Comparison of ENCODE assay signal across 8 cellular contexts in the genomic region with DNA sequence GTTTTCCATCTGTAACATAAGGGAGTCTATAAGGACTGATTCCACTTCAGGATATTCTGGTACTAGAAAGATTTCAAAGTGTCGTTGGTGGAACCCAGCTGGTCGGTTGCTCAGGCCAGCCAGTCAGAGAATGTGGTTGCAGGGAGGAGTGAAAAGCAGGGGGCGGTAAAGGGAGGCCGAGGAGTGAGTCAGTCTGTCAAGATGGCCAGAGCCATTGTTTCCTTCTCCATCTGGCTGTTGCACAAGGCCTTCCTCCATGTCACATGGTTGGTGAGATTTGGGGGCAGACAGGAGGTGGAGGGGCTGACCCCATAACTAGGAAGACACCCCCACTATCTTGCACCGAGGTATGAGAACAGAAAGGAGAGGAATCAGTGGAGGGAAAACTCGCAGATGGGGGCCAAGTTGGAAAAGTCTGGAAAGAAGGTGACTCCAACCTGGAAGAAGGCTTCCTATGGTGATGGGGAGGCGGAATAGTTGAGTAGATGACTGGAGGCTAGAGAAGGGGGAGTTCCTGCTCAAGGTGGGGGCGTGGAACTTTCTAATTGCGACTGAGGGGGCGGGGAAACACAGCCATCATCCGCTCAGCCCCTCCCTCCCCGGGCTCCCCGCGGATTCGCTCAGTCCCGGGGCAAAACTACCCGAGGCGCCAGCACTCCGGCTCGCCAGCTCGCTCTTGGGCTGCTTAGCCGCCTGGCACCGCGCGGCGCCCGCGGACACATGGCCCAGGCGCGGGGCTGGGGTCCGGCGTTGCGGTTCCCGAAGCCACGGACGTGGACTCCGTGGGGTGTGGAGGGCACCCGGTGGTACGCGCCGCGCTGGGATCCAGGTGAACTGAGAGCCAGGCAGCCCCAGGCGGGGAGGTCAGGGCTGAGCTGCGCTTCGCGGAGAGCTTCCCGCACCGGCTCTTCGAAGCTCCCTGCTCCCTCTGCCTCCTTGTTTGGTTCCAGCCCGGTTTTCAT. TPM values are rescaled to one million over a fixed set of nuclear protein-coding genes. Genes with fewer than 3 reads are reported as not detected.
DNase-seq lines count a peak whose midpoint lies in the region; ATAC-seq and TF ChIP-seq lines count a peak whose summit lies in the region.

No MANE protein-coding gene starts in this region.

- in situ Hi-C loops in ACHN (cut with HindIII; ENCODE audit: low pct_ligation_motif_present, low pct_unique_long_range_greater_than_20kb, low sequenced_read_pairs): no loop called here

- no peak overlapping the region for H3K27ac ChIP-seq in HEK293 (ENCODE audit: extremely low read depth, low read depth, low read length)

- H3K27me3 Mint-ChIP-seq in activated B cell treated with CpG ODN at 0.5 μM for 24 hours: peaks cover 3% of the 10 kb centered on the region

- no peak overlapping the region for H3K27ac Mint-ChIP-seq in activated B cell treated with CpG ODN at 0.5 μM for 24 hours

- peak overlapping the region; percentile 54 for H3K4me3 Mint-ChIP-seq in activated B cell treated with CpG ODN at 0.5 μM for 24 hours

- no peaks in the 10 kb centered on the region; the same call in 1 of the 2 replicates for H3K9me3 ChIP-seq in HEK293 (ENCODE audit: control insufficient read depth, insufficient read depth, low read depth, low read length)

- no peaks in the 10 kb centered on the region for H3K9me3 Mint-ChIP-seq in activated B cell treated with CpG ODN at 0.5 μM for 24 hours

- H3K36me3 Mint-ChIP-seq in activated B cell treated with CpG ODN at 0.5 μM for 24 hours (ENCODE audit: low read depth): no peaks in the 10 kb centered on the region

- CTCF ChIA-PET in HEK293 (lab: Yijun Ruan, JAX) (no interaction called here), activated B cell treated with CpG ODN at 0.5 μM for 24 hours (lab: Charles Lee) (no interaction called here)

- TF ChIP-seq CTCF in HEK293 (tag by site-specific recombination; IDR thresholded peaks at IDR 0.05): no peak
- no peak for TF ChIP-seq CTCF in activated B cell treated with CpG ODN at 0.5 μM for 24 hours (IDR thresholded peaks at IDR 0.05)

- peak overlapping the region; percentile 12 for H3K4me3 ChIP-seq in HEK293 (ENCODE audit: low read depth, low read length)

- DNase-seq in ACHN (peak; percentile 59), activated B cell treated with CpG ODN at 0.5 μM for 24 hours (no peak), Right ventricle myocardium inferior (ENCODE audit: missing footprints) (peak; percentile 74), retina (peak; percentile 38), NK-92 (lab: John Stamatoyannopoulos, UW; ENCODE audit: unreplicated experiment) (no peak), DMS79 (lab: John Stamatoyannopoulos, UW) (no peak)

- H3K4me1 ChIP-seq in HEK293 (ENCODE audit: control insufficient read depth, insufficient read depth, low read length): no peaks in the 10 kb centered on the region

- peaks cover 10% of the 10 kb centered on the region for H3K4me1 Mint-ChIP-seq in activated B cell treated with CpG ODN at 0.5 μM for 24 hours

- POLR2A ChIA-PET in HEK293 (lab: Yijun Ruan, JAX): no interaction called here
- POLR2A ChIA-PET in activated B cell treated with CpG ODN at 0.5 μM for 24 hours (lab: Charles Lee): no interaction called here

- no peak for ATAC-seq in activated B cell treated with CpG ODN at 0.5 μM for 24 hours (ENCODE audit: low read depth)
- peak; percentile 74 for ATAC-seq in Right ventricle myocardium inferior
- ATAC-seq in HG03571 (IDR thresholded peaks at IDR 0.05; ENCODE audit: unreplicated experiment): no peak

- no peaks in the 10 kb centered on the region for H3K36me3 ChIP-seq in HEK293 (ENCODE audit: control insufficient read depth in 2 of 2, insufficient read depth in 1 of 2, low read length in 2 of 2)

- intact Hi-C loops in activated B cell treated with CpG ODN at 0.5 μM for 24 hours (cut with micrococcal nuclease) (no loop called here), Right ventricle myocardium inferior (cut with DNase I) (loop anchor here (10.0 kb wide), 1 partner anchor 151 kb away; no protein-coding TSS in a partner anchor)

TF ChIP-seq in HEK293, 187 proteins besides CTCF, POLR2A, EP300 and RAD21 (continues in another document):
- TF ChIP-seq EGR2 (tag by site-specific recombination; IDR thresholded peaks at IDR 0.05; ENCODE audit: low read depth) (peak; percentile 53), GLIS2 (tag by site-specific recombination; IDR thresholded peaks at IDR 0.05) (peak; percentile 31; the same call in 1 of the 2 replicates), HOXD13 (CRISPR knock-in tag; IDR thresholded peaks at IDR 0.05; ENCODE audit: borderline replicate concordance) (0 out of 2 replicates have a peak, but pooled peaks have one; percentile 21), ZNF701 (tag by site-specific recombination; IDR thresholded peaks at IDR 0.05) (no peak), ZNF677 (tag by site-specific recombination; IDR thresholded peaks at IDR 0.05) (no peak), MYNN (tag by site-specific recombination; IDR thresholded peaks at IDR 0.05; ENCODE audit: borderline replicate concordance) (no peak), ZNF791 (tag by site-specific recombination; IDR thresholded peaks at IDR 0.05) (no peak), GLIS1 (tag by site-specific recombination; IDR thresholded peaks at IDR 0.05) (no peak; the same call in 1 of the 2 replicates), ZNF777 (tag by site-specific recombination; IDR thresholded peaks at IDR 0.05; ENCODE audit: borderline replicate concordance) (no peak)
- TF ChIP-seq, protein P1, sequence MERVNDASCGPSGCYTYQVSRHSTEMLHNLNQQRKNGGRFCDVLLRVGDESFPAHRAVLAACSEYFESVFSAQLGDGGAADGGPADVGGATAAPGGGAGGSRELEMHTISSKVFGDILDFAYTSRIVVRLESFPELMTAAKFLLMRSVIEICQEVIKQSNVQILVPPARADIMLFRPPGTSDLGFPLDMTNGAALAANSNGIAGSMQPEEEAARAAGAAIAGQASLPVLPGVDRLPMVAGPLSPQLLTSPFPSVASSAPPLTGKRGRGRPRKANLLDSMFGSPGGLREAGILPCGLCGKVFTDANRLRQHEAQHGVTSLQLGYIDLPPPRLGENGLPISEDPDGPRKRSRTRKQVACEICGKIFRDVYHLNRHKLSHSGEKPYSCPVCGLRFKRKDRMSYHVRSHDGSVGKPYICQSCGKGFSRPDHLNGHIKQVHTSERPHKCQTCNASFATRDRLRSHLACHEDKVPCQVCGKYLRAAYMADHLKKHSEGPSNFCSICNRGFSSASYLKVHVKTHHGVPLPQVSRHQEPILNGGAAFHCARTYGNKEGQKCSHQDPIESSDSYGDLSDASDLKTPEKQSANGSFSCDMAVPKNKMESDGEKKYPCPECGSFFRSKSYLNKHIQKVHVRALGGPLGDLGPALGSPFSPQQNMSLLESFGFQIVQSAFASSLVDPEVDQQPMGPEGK (tag by site-specific recombination; IDR thresholded peaks at IDR 0.05): peak; percentile 46; the same call in 1 of the 2 replicates
- TF ChIP-seq, protein P2, sequence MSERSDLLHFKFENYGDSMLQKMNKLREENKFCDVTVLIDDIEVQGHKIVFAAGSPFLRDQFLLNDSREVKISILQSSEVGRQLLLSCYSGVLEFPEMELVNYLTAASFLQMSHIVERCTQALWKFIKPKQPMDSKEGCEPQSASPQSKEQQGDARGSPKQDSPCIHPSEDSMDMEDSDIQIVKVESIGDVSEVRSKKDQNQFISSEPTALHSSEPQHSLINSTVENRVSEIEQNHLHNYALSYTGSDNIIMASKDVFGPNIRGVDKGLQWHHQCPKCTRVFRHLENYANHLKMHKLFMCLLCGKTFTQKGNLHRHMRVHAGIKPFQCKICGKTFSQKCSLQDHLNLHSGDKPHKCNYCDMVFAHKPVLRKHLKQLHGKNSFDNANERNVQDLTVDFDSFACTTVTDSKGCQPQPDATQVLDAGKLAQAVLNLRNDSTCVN (tag by site-specific recombination; optimal IDR thresholded peaks at IDR 0.05): peak; percentile 44
- TF ChIP-seq, protein P3, sequence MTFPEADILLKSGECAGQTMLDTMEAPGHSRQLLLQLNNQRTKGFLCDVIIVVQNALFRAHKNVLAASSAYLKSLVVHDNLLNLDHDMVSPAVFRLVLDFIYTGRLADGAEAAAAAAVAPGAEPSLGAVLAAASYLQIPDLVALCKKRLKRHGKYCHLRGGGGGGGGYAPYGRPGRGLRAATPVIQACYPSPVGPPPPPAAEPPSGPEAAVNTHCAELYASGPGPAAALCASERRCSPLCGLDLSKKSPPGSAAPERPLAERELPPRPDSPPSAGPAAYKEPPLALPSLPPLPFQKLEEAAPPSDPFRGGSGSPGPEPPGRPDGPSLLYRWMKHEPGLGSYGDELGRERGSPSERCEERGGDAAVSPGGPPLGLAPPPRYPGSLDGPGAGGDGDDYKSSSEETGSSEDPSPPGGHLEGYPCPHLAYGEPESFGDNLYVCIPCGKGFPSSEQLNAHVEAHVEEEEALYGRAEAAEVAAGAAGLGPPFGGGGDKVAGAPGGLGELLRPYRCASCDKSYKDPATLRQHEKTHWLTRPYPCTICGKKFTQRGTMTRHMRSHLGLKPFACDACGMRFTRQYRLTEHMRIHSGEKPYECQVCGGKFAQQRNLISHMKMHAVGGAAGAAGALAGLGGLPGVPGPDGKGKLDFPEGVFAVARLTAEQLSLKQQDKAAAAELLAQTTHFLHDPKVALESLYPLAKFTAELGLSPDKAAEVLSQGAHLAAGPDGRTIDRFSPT (tag by site-specific recombination; IDR thresholded peaks at IDR 0.05): peak; percentile 64

RNA-seq across cellular contexts. Expression of a gene that starts 38.5 kb away (rescaled TPM):
- 0.05 and 0.11 TPM in 2 replicates for total RNA-seq in activated B cell treated with CpG ODN at 0.5 μM for 24 hours
- total RNA-seq in Right ventricle myocardium inferior: 11.7 TPM

Comparison
In these comparisons a context has a peak if more than half of its experiments do, and no peak if none do; other contexts are left out.
1. DNase-seq: peak in ACHN (single experiment), Right ventricle myocardium inferior (single experiment) and retina (single experiment); none in activated B cell treated with CpG ODN at 0.5 μM for 24 hours (single experiment), NK-92 (single experiment) and DMS79 (single experiment).
2. RNA of a gene that starts 38.5 kb away (total RNA-seq): 11.7 TPM in Right ventricle myocardium inferior (single experiment); 0.05 to 0.11 TPM in activated B cell treated with CpG ODN at 0.5 μM for 24 hours; every median in the first group is over 10 times any median in the second.